In the genomic region with DNA sequence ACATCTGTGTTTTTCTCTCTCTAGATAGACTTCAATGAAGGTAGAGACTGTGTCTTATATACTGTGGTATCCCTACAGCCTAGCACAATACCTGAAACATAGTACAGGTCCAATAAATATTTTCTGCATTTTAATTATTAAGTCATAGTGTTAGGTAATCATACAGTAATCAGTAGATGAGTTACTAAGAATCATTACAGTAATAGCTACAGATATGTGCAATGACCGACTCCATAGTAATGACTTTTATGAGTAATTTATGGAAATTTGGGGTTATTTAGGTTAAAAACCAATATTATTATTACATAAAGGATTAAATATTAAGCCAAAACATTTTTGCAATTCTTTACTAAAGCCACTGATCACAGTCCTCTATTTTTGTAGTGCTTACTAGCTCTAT, we compare ENCODE assay signal across 22 cellular contexts. TPM values are rescaled to one million over a fixed set of nuclear protein-coding genes. Genes with fewer than 3 reads are reported as not detected.
DNase-seq lines count a peak whose midpoint lies in the region; ATAC-seq and TF ChIP-seq lines count a peak whose summit lies in the region.
"Had no signal": no experiment of that assay in that cellular context is flagged by ENCODE, and none has a peak within 500 bp of the region (broad histone marks: within the 10 kb centered on the region; RNA-seq: fewer than 3 reads in every experiment).

No MANE protein-coding gene starts in this region.

- H3K9me2 ChIP-seq in GM23248 (ENCODE audit: insufficient read depth) = no peaks in the 10 kb centered on the region

- peaks cover 5% of the 10 kb centered on the region for H3K36me3 Mint-ChIP-seq in mesothelial cell of epicardium
- no peaks in the 10 kb centered on the region for H3K36me3 Mint-ChIP-seq in activated CD4-positive, alpha-beta T cell treated with anti-CD3 and anti-CD28 coated beads, Interleukin-2, amount 10 ng/mL, durations not matched to agents 24 days and 14 days (ENCODE audit: low read depth)
- H3K36me3 Mint-ChIP-seq: CD8-positive, alpha-beta T cell had no signal

- H3K27ac ChIP-seq in GM23248 (peak overlapping the region; percentile 16; the same call in 1 of the 2 replicates), Panc1 (ENCODE audit: low read length) (peak overlapping the region; percentile 79; the same call in 1 of the 2 replicates), subcutaneous abdominal adipose tissue (ENCODE audit: low read depth, low read length) (peak overlapping the region; percentile 39)
- H3K27ac ChIP-seq: HL-60, SJCRH30 had no signal

- H3K4me3 ChIP-seq in GM23248 (no peak overlapping the region), Panc1 (ENCODE audit: low read depth in 2 of 2, low read length in 2 of 2) (no peak overlapping the region), subcutaneous abdominal adipose tissue (ENCODE audit: low read depth in 1 of 5, low read length in 5 of 5) (no peak overlapping the region), mucosa of descending colon (no peak overlapping the region)
- H3K4me3 ChIP-seq: SJCRH30 had no signal

- H3F3A ChIP-seq in GM23248 (ENCODE audit: insufficient read depth) = peaks cover 64% of the 10 kb centered on the region

- H3K27ac Mint-ChIP-seq in mesothelial cell of epicardium = peak overlapping the region; percentile 39
- H3K27ac Mint-ChIP-seq in activated CD4-positive, alpha-beta T cell treated with anti-CD3 and anti-CD28 coated beads, Interleukin-2, amount 10 ng/mL, durations not matched to agents 24 days and 14 days = no peak overlapping the region
- H3K27ac Mint-ChIP-seq: CD8-positive, alpha-beta T cell had no signal

- DNase-seq in GM23248 = no peak
- no peak for DNase-seq in Panc1 (ENCODE audit: low read depth, low spot score)
- DNase-seq in mesothelial cell of epicardium (ENCODE audit: low spot score in 2 of 2, unreplicated experiment in 2 of 2) = no peak
- DNase-seq in activated CD4-positive, alpha-beta T cell treated with anti-CD3 and anti-CD28 coated beads, Interleukin-2, amount 10 ng/mL, durations not matched to agents 24 days and 14 days = no peak
- DNase-seq in mucosa of descending colon = no peak
- DNase-seq: AML-193; C1 segment of cervical spinal cord; CD8-positive, alpha-beta T cell; DND-41; KBM-7; NCI-H1092 treated with DMSO at 0.1 percent for 48 hours; NCI-H146; NCI-H2029; NCI-H510A treated with DMSO at 0.1 percent for 48 hours; NCI-H748 treated with DMSO at 0.1 percent for 48 hours; SJCRH30 had no signal

- H3K36me3 ChIP-seq in GM23248 (ENCODE audit: low read depth) = no peaks in the 10 kb centered on the region
- no peaks in the 10 kb centered on the region for H3K36me3 ChIP-seq in Panc1 (ENCODE audit: control insufficient read depth, insufficient read depth, low read length)
- no peaks in the 10 kb centered on the region for H3K36me3 ChIP-seq in subcutaneous abdominal adipose tissue (ENCODE audit: control insufficient read depth in 5 of 5, insufficient read depth in 5 of 5, low read length in 5 of 5)
- H3K36me3 ChIP-seq in mucosa of descending colon (ENCODE audit: low read depth) = no peaks in the 10 kb centered on the region
- H3K36me3 ChIP-seq: SJCRH30 had no signal

- TF ChIP-seq CTCF in Panc1 (IDR thresholded peaks at IDR 0.05) (no peak), mesothelial cell of epicardium (IDR thresholded peaks at IDR 0.05; ENCODE audit: unreplicated experiment) (no peak), mucosa of descending colon (IDR thresholded peaks at IDR 0.05) (no peak)

- H3K9ac ChIP-seq in GM23248 (no peak overlapping the region), subcutaneous abdominal adipose tissue (ENCODE audit: low read length in 5 of 5) (no peak overlapping the region)

- POLR2A ChIA-PET in Panc1 (lab: Charles Lee) = no interaction called here

- H4K20me1 ChIP-seq in GM23248 (ENCODE audit: insufficient read depth) = 0 out of 2 replicates have a peak, but pooled peaks cover 6% of the 10 kb centered on the region

- no peak overlapping the region for H2AFZ ChIP-seq in GM23248

- 75 to 81% methylated on average over 1 of the region's 1 CpG for WGBS in GM23248 (ENCODE audit: low coverage in 1 of 2, low lambda C conversion rate in 2 of 2, missing lambda C conversion rate in 2 of 2), 2 experiments

- intact Hi-C loops in Panc1 (cut with micrococcal nuclease; ENCODE audit: unreplicated experiment) (no loop called here), mucosa of descending colon (cut with DNase I, micrococcal nuclease) (no loop called here)
- intact Hi-C loops in activated CD4-positive, alpha-beta T cell treated with anti-CD3 and anti-CD28 coated beads, Interleukin-2, amount 10 ng/mL, durations not matched to agents 24 days and 14 days (cut with micrococcal nuclease) = no loop called here

- H3K9me3 ChIP-seq in GM23248 (ENCODE audit: low read depth) (no peaks in the 10 kb centered on the region), Panc1 (ENCODE audit: control insufficient read depth, insufficient read depth, low read depth, low read length) (no peaks in the 10 kb centered on the region), subcutaneous abdominal adipose tissue (ENCODE audit: control insufficient read depth in 5 of 5, low read length in 5 of 5) (no peaks in the 10 kb centered on the region), mucosa of descending colon (no peaks in the 10 kb centered on the region)
- H3K9me3 ChIP-seq: SJCRH30 had no signal

- H3K4me2 ChIP-seq in GM23248 (ENCODE audit: unreplicated experiment) = peak overlapping the region; percentile 55

- H3K27me3 Mint-ChIP-seq in mesothelial cell of epicardium (ENCODE audit: low read depth) = no peaks in the 10 kb centered on the region
- H3K27me3 Mint-ChIP-seq in activated CD4-positive, alpha-beta T cell treated with anti-CD3 and anti-CD28 coated beads, Interleukin-2, amount 10 ng/mL, durations not matched to agents 24 days and 14 days = no peaks in the 10 kb centered on the region

- H3K4me1 ChIP-seq in GM23248 (ENCODE audit: insufficient read depth) = peaks cover 77% of the 10 kb centered on the region
- peaks cover 54% of the 10 kb centered on the region for H3K4me1 ChIP-seq in Panc1 (ENCODE audit: control insufficient read depth, insufficient read depth, low read length)
- peaks cover 2 to 36% (median 9%) of the 10 kb centered on the region in 5 donors for H3K4me1 ChIP-seq in subcutaneous abdominal adipose tissue (ENCODE audit: control insufficient read depth in 5 of 5, insufficient read depth in 5 of 5, low read length in 5 of 5)
- H3K4me1 ChIP-seq in mucosa of descending colon (ENCODE audit: low read depth) = no peaks in the 10 kb centered on the region

- peaks cover 59% of the 10 kb centered on the region for H3K4me1 Mint-ChIP-seq in mesothelial cell of epicardium
- H3K4me1 Mint-ChIP-seq in activated CD4-positive, alpha-beta T cell treated with anti-CD3 and anti-CD28 coated beads, Interleukin-2, amount 10 ng/mL, durations not matched to agents 24 days and 14 days = no peaks in the 10 kb centered on the region

- no peak for ATAC-seq in Panc1
- ATAC-seq in HG03108 (IDR thresholded peaks at IDR 0.05; ENCODE audit: unreplicated experiment) = no peak
- no peak for ATAC-seq in mucosa of descending colon
- ATAC-seq: CD8-positive, alpha-beta T cell; HCT116; HepG2 had no signal

- no peaks in the 10 kb centered on the region for H3K9me3 Mint-ChIP-seq in mesothelial cell of epicardium
- no peaks in the 10 kb centered on the region for H3K9me3 Mint-ChIP-seq in activated CD4-positive, alpha-beta T cell treated with anti-CD3 and anti-CD28 coated beads, Interleukin-2, amount 10 ng/mL, durations not matched to agents 24 days and 14 days
- H3K9me3 Mint-ChIP-seq: CD8-positive, alpha-beta T cell had no signal

- BruUV-seq in Panc1 (replicated peaks; lab: Mats Ljungman, UMichigan) = no TSS peak

- CTCF ChIA-PET in Panc1 (lab: Charles Lee) = no interaction called here

- H3K79me2 ChIP-seq in GM23248 (ENCODE audit: insufficient read depth) = peaks cover 100% of the 10 kb centered on the region

- no peaks in the 10 kb centered on the region for H3K27me3 ChIP-seq in GM23248 (replicated peaks; ENCODE audit: insufficient read depth)
- no peaks in the 10 kb centered on the region for H3K27me3 ChIP-seq in Panc1 (ENCODE audit: control insufficient read depth, insufficient read depth, low read length)
- no peaks in the 10 kb centered on the region for H3K27me3 ChIP-seq in subcutaneous abdominal adipose tissue (ENCODE audit: control insufficient read depth in 5 of 5, insufficient read depth in 4 of 5, low read length in 5 of 5)
- H3K27me3 ChIP-seq: SJCRH30 had no signal

- in situ Hi-C loops in GM23248 (cut with MboI) (no loop called here), Panc1 (cut with HindIII; ENCODE audit: low pct_unique_long_range_greater_than_20kb, low sequenced_read_pairs) (no loop called here)

- no peak overlapping the region for H3K4me3 Mint-ChIP-seq in mesothelial cell of epicardium
- H3K4me3 Mint-ChIP-seq in activated CD4-positive, alpha-beta T cell treated with anti-CD3 and anti-CD28 coated beads, Interleukin-2, amount 10 ng/mL, durations not matched to agents 24 days and 14 days = no peak overlapping the region
- H3K4me3 Mint-ChIP-seq: CD8-positive, alpha-beta T cell had no signal

RNA-seq across cellular contexts. Expression of a gene that starts 21.6 kb away (rescaled TPM):
- total RNA-seq in GM23248 (2014; rRNA removed; shearing (Covaris generic)) = 962 and 974 TPM in 2 replicates
- 248 and 252 TPM in 2 replicates for polyA plus RNA-seq in GM23248 (2016; fragmentation: Nextera tagmentation; extraction: Ambion mirVana)
- total RNA-seq in Panc1 (2021; ENCODE audit: unreplicated experiment) (144 TPM), mesothelial cell of epicardium (438 to 472 TPM (median 459 TPM) in 3 replicates), mucosa of descending colon (10 to 100 TPM in 2 of 3 donors, 1 to 10 TPM in 1; 4.5 to 58.5 (median 31.8) TPM)
- 91.2 TPM for polyA plus RNA-seq in Panc1 (2012; ENCODE audit: insufficient read length)
- 0.49 and 0.66 TPM in 2 replicates for total RNA-seq in activated CD4-positive, alpha-beta T cell treated with anti-CD3 and anti-CD28 coated beads, Interleukin-2, amount 10 ng/mL, durations not matched to agents 24 days and 14 days
- total RNA-seq: HT-29 had no signal

Comparison
In these comparisons a context has a peak if more than half of its experiments do, and no peak if none do; other contexts are left out.
1. H3K27ac ChIP-seq: peak in every context shown above with its lines; median percentile 79 in Panc1; 39 in subcutaneous abdominal adipose tissue; 16 in GM23248.